In the genomic region with DNA sequence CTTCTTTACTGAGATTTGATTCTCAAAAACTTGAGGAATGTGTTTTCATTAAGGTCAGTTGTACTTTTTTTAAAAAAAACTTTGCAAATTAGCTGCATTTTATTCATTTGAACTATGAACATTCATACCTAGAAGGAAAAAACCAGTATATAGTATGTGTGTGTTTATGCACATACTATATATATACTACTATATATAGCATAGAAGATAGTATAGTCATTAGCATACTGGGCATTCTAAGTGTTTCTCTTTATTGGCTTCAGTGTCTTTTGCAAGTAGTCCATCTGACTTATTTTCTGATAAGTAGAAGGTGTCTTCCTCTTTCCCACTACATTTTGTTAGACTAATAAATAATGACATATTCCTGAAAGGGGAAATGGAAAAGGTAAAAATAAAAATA, we compare ENCODE assay signal across 18 cellular contexts. TPM values are rescaled to one million over a fixed set of nuclear protein-coding genes. Genes with fewer than 3 reads are reported as not detected.
DNase-seq lines count a peak whose midpoint lies in the region; ATAC-seq and TF ChIP-seq lines count a peak whose summit lies in the region.
"Had no signal": no experiment of that assay in that cellular context is flagged by ENCODE, and none has a peak within 500 bp of the region (broad histone marks: within the 10 kb centered on the region; RNA-seq: fewer than 3 reads in every experiment).

No MANE protein-coding gene starts in this region.

- H3K9me3 Mint-ChIP-seq in Calu3 (ENCODE audit: low read depth, unreplicated experiment): no peaks in the 10 kb centered on the region

- H3K36me3 ChIP-seq in WERI-Rb-1 (no peaks in the 10 kb centered on the region), transverse colon (no peaks in the 10 kb centered on the region)
- H3K36me3 ChIP-seq: Peyer's patch, upper lobe of right lung had no signal

- no peaks in the 10 kb centered on the region for H3K27me3 Mint-ChIP-seq in Calu3 (ENCODE audit: unreplicated experiment)

- H3K27ac Mint-ChIP-seq in Calu3 (ENCODE audit: unreplicated experiment): peak overlapping the region; percentile 24
- H3K27ac Mint-ChIP-seq: activated CD4-positive, alpha-beta T cell treated with anti-CD3 and anti-CD28 coated beads for 36 hours; naive B cell; T-cell had no signal

- H3K27ac ChIP-seq in WERI-Rb-1: no peak overlapping the region
- H3K27ac ChIP-seq in transverse colon: no peak overlapping the region
- H3K27ac ChIP-seq: coronary artery, hepatocyte, Peyer's patch, psoas muscle, upper lobe of right lung had no signal

- H3K36me3 Mint-ChIP-seq in Calu3 (ENCODE audit: insufficient read depth, unreplicated experiment): no peaks in the 10 kb centered on the region
- H3K36me3 Mint-ChIP-seq: T-cell had no signal

- H3K9me3 ChIP-seq in WERI-Rb-1 (ENCODE audit: severe bottlenecking): no peaks in the 10 kb centered on the region
- H3K9me3 ChIP-seq in transverse colon: no peaks in the 10 kb centered on the region
- H3K9me3 ChIP-seq: Peyer's patch, psoas muscle, upper lobe of right lung had no signal

- no peak overlapping the region for H3K4me3 Mint-ChIP-seq in Calu3 (ENCODE audit: low read depth, unreplicated experiment)
- H3K4me3 Mint-ChIP-seq: activated CD4-positive, alpha-beta T cell treated with anti-CD3 and anti-CD28 coated beads for 36 hours; naive B cell; T-cell had no signal

- H3K4me3 ChIP-seq in WERI-Rb-1 (ENCODE audit: low read depth, low read length): no peak overlapping the region
- no peak overlapping the region for H3K4me3 ChIP-seq in transverse colon
- H3K4me3 ChIP-seq: coronary artery, hepatocyte, Peyer's patch, psoas muscle, upper lobe of right lung had no signal

- intact Hi-C loops in Calu3 (cut with micrococcal nuclease; ENCODE audit: unreplicated experiment): no loop called here
- intact Hi-C loops in transverse colon (cut with DNase I; ENCODE audit: low total_unique reads): no loop called here

- no TSS peak for BruUV-seq in Calu3 (replicated peaks; lab: Mats Ljungman, UMichigan)

- no peaks in the 10 kb centered on the region for H3K4me1 ChIP-seq in transverse colon
- H3K4me1 ChIP-seq: psoas muscle, upper lobe of right lung had no signal

- no peaks in the 10 kb centered on the region for H3K27me3 ChIP-seq in WERI-Rb-1 (ENCODE audit: insufficient read depth, low read depth, severe bottlenecking)
- H3K27me3 ChIP-seq in transverse colon: no peaks in the 10 kb centered on the region
- H3K27me3 ChIP-seq: hepatocyte, Peyer's patch, upper lobe of right lung had no signal

- in situ Hi-C loops in transverse colon (cut with MboI; ENCODE audit: low pct_ligation_motif_present in 1 of 4, low pct_unique_long_range_greater_than_20kb in 1 of 4, low sequenced_read_pairs in 3 of 4): no loop called here

- no peak for DNase-seq in Calu3
- DNase-seq in WERI-Rb-1: no peak
- no peak for DNase-seq in AG08395 (ENCODE audit: low spot score)
- no peak for DNase-seq in transverse colon
- DNase-seq in activated CD8-positive, alpha-beta memory T cell treated with anti-CD3 and anti-CD28 coated beads, Interleukin-2, amount 50 U/mL, for 4 hours: no peak
- DNase-seq: activated CD4-positive, alpha-beta T cell treated with anti-CD3 and anti-CD28 coated beads for 36 hours; naive B cell; NCI-H1417; Peyer's patch; psoas muscle; T-cell; upper lobe of right lung had no signal

- peaks cover 50% of the 10 kb centered on the region for H3K4me1 Mint-ChIP-seq in Calu3 (ENCODE audit: low read depth, unreplicated experiment)
- H3K4me1 Mint-ChIP-seq: activated CD4-positive, alpha-beta T cell treated with anti-CD3 and anti-CD28 coated beads for 36 hours; naive B cell; T-cell had no signal

- ATAC-seq in GM19397 (IDR thresholded peaks at IDR 0.05; ENCODE audit: unreplicated experiment) (peak; percentile 47), HG02759 (IDR thresholded peaks at IDR 0.05; ENCODE audit: unreplicated experiment) (peak; percentile 50), HG03442 (IDR thresholded peaks at IDR 0.05; ENCODE audit: unreplicated experiment) (peak; percentile 47)
- ATAC-seq: activated CD4-positive, alpha-beta T cell treated with anti-CD3 and anti-CD28 coated beads for 36 hours; left lobe of liver; psoas muscle; T-cell had no signal

- CTCF ChIA-PET in Calu3 (lab: Charles Lee): interaction anchor here (1.1 kb wide), 1 partner anchor 111 kb away, joined by 3 read pairs; the partner anchor contains the start of gene DEPDC1B

- TF ChIP-seq EP300 in transverse colon (IDR thresholded peaks at IDR 0.05; ENCODE audit: low read depth): no peak

- no peak for TF ChIP-seq CTCF in Calu3 (IDR thresholded peaks at IDR 0.05; ENCODE audit: unreplicated experiment)
- no peak for TF ChIP-seq CTCF in WERI-Rb-1 (IDR thresholded peaks at IDR 0.05; ENCODE audit: low read depth, low read length)
- no peak for TF ChIP-seq CTCF in transverse colon (IDR thresholded peaks at IDR 0.05)

- TF ChIP-seq POLR2A in transverse colon (IDR thresholded peaks at IDR 0.05): no peak

RNA-seq across cellular contexts. Expression of gene ELOVL7, which starts 33.0 kb away (rescaled TPM):
- 40.5 and 42.7 TPM in 2 replicates for total RNA-seq in Calu3 (2022)
- 10 to 100 TPM in 3 of 4 donors, 1 to 10 TPM in 1; 1.2 to 17.1 (median 14.4) TPM for total RNA-seq in transverse colon
